ENCODE assay signal across 15 cellular contexts in genomic region chr9:110880123-110880522, GRCh38.
A peak's percentile ranks its signal among the peaks of the same experiment; 100 is the strongest.
DNase-seq lines count a peak whose midpoint lies in the region; ATAC-seq, FAIRE-seq and TF ChIP-seq lines count a peak whose summit lies in the region.
"Had no signal": no experiment of that assay in that cellular context is flagged by ENCODE, and none has a peak within 500 bp of the region (broad histone marks: within the 10 kb centered on the region; RNA-seq: fewer than 3 reads in every experiment).

No MANE protein-coding gene starts in this region.

- H3K27me3 ChIP-seq in kidney epithelial cell (ENCODE audit: control insufficient read depth, insufficient read depth, low read length) = no peaks in the 10 kb centered on the region
- H3K27me3 ChIP-seq: heart left ventricle, MG63 had no signal

- H3K36me3 ChIP-seq in kidney epithelial cell (ENCODE audit: control insufficient read depth, insufficient read depth, low read length) = no peaks in the 10 kb centered on the region
- H3K36me3 ChIP-seq: lower lobe of right lung had no signal

- DNase-seq in AG08395 (ENCODE audit: low spot score) = peak; percentile 39
- no peak for DNase-seq in H54 (ENCODE audit: insufficient read length, low spot score)
- peak; percentile 5 for DNase-seq in astrocyte of the hippocampus (ENCODE audit: low read depth, low spot score)
- peak; percentile 7 for DNase-seq in kidney epithelial cell (ENCODE audit: low read depth)
- no peak for DNase-seq in A172 (ENCODE audit: low spot score)
- DNase-seq in SKM-1 (lab: John Stamatoyannopoulos, UW; ENCODE audit: unreplicated experiment) = no peak
- no peak for DNase-seq in stimulated activated CD4-positive, alpha-beta T cell treated with anti-CD3 and anti-CD28 coated beads, Interleukin-4, amount 100 ng/mL, for 24 hours
- DNase-seq: heart left ventricle; lower lobe of right lung; MG63; NCI-H226; RPMI8226; stimulated activated CD4-positive, alpha-beta T cell treated with anti-CD3 and anti-CD28 coated beads, Interleukin-2, amount 100 ng/mL, for 24 hours had no signal

- ATAC-seq in GM19452 (IDR thresholded peaks at IDR 0.05; ENCODE audit: unreplicated experiment) = no peak
- ATAC-seq: lower lobe of right lung; stimulated activated effector memory CD8-positive, alpha-beta T cell treated with anti-CD3 and anti-CD28 coated beads, Interleukin-12 subunit alpha, Interleukin-12 subunit beta, amount 100 ng/mL, for 72 hours had no signal

- TF ChIP-seq CTCF in kidney epithelial cell (IDR thresholded peaks at IDR 0.05; ENCODE audit: insufficient read depth, low read length, poor library complexity, severe bottlenecking) = no peak

- TF ChIP-seq POLR2A in H54 (IDR thresholded peaks at IDR 0.05; ENCODE audit: low read depth, low read length) = no peak

- peak; percentile 88 for FAIRE-seq in H54 (lab: Jason Lieb, UNC)

- no peak overlapping the region for H3K4me3 ChIP-seq in kidney epithelial cell (ENCODE audit: low read depth, low read length)
- H3K4me3 ChIP-seq: heart left ventricle, lower lobe of right lung, MG63 had no signal

Comparison
In these comparisons a context has a peak if more than half of its experiments do, and no peak if none do; other contexts are left out.
1. DNase-seq: peak in AG08395 (single experiment), astrocyte of the hippocampus (single experiment) and kidney epithelial cell (single experiment); none in H54 (single experiment), A172 (single experiment), SKM-1 (single experiment) and stimulated activated CD4-positive, alpha-beta T cell treated with anti-CD3 and anti-CD28 coated beads, Interleukin-4, amount 100 ng/mL, for 24 hours (single experiment).